18 cellular contexts compared by ENCODE assay signal in genomic region chr14:50026396-50026795, GRCh38.
DNase-seq lines count a peak whose midpoint lies in the region; ATAC-seq, FAIRE-seq and TF ChIP-seq lines count a peak whose summit lies in the region.
"Had no signal": no experiment of that assay in that cellular context is flagged by ENCODE, and none has a peak within 500 bp of the region (broad histone marks: within the 10 kb centered on the region; RNA-seq: fewer than 3 reads in every experiment).

No MANE protein-coding gene starts in this region.

- CTCF ChIA-PET in activated CD8-positive, alpha-beta T cell treated with anti-CD3 and anti-CD28 coated beads, Interleukin-2, amount 10 ng/mL, durations not matched to agents 7 days and 5 days (lab: Charles Lee), result interaction anchor here (1.4 to 2.1 kb wide), 2 partner anchors 12 to 23 kb away, joined by 3 to 8 read pairs; no protein-coding TSS in a partner anchor
- CTCF ChIA-PET in activated CD8-positive, alpha-beta T cell treated with anti-CD3 and anti-CD28 coated beads for 36 hours (lab: Charles Lee), result interaction anchor here (1.0 to 1.7 kb wide), 3 partner anchors 9 to 74 kb away, joined by 3 to 6 read pairs (median 4); no protein-coding TSS in a partner anchor

- no peaks in the 10 kb centered on the region for H3K27me3 Mint-ChIP-seq in activated CD8-positive, alpha-beta T cell treated with anti-CD3 and anti-CD28 coated beads, Interleukin-2, amount 10 ng/mL, durations not matched to agents 7 days and 5 days (ENCODE audit: low read depth)
- H3K27me3 Mint-ChIP-seq in activated CD8-positive, alpha-beta T cell treated with anti-CD3 and anti-CD28 coated beads for 36 hours, result no peaks in the 10 kb centered on the region
- H3K27me3 Mint-ChIP-seq: B cell; CD4-positive, CD25-positive, alpha-beta regulatory T cell had no signal

- H3K36me3 Mint-ChIP-seq in activated CD8-positive, alpha-beta T cell treated with anti-CD3 and anti-CD28 coated beads, Interleukin-2, amount 10 ng/mL, durations not matched to agents 7 days and 5 days (ENCODE audit: low read depth), result peaks cover 74% of the 10 kb centered on the region
- H3K36me3 Mint-ChIP-seq in activated CD8-positive, alpha-beta T cell treated with anti-CD3 and anti-CD28 coated beads for 36 hours (ENCODE audit: low read depth), result peaks cover 44% of the 10 kb centered on the region

- intact Hi-C loops in activated CD8-positive, alpha-beta T cell treated with anti-CD3 and anti-CD28 coated beads for 36 hours (cut with micrococcal nuclease), result no loop called here

- H3K4me3 Mint-ChIP-seq in activated CD8-positive, alpha-beta T cell treated with anti-CD3 and anti-CD28 coated beads, Interleukin-2, amount 10 ng/mL, durations not matched to agents 7 days and 5 days, result no peak overlapping the region
- no peak overlapping the region for H3K4me3 Mint-ChIP-seq in activated CD8-positive, alpha-beta T cell treated with anti-CD3 and anti-CD28 coated beads for 36 hours
- H3K4me3 Mint-ChIP-seq: B cell; CD4-positive, CD25-positive, alpha-beta regulatory T cell; CD8-positive, alpha-beta T cell; GM23338; H9 had no signal

- TF ChIP-seq CTCF in activated CD8-positive, alpha-beta T cell treated with anti-CD3 and anti-CD28 coated beads for 36 hours (IDR thresholded peaks at IDR 0.05), result no peak
- no peak for TF ChIP-seq CTCF in D721Med (IDR thresholded peaks at IDR 0.05; ENCODE audit: insufficient read depth, missing control alignments)

- ATAC-seq in activated CD8-positive, alpha-beta T cell treated with anti-CD3 and anti-CD28 coated beads, Interleukin-2, amount 10 ng/mL, durations not matched to agents 7 days and 5 days, result no peak
- ATAC-seq in activated CD8-positive, alpha-beta T cell treated with anti-CD3 and anti-CD28 coated beads for 36 hours, result no peak
- ATAC-seq: CD8-positive, alpha-beta T cell; GM12878; GM23338; HCT116 had no signal

- peaks cover 24% of the 10 kb centered on the region for H3K9me3 Mint-ChIP-seq in activated CD8-positive, alpha-beta T cell treated with anti-CD3 and anti-CD28 coated beads, Interleukin-2, amount 10 ng/mL, durations not matched to agents 7 days and 5 days (ENCODE audit: insufficient read depth)
- H3K9me3 Mint-ChIP-seq in activated CD8-positive, alpha-beta T cell treated with anti-CD3 and anti-CD28 coated beads for 36 hours, result peaks cover 11% of the 10 kb centered on the region
- H3K9me3 Mint-ChIP-seq: GM23338 had no signal

- POLR2A ChIA-PET in activated CD8-positive, alpha-beta T cell treated with anti-CD3 and anti-CD28 coated beads, Interleukin-2, amount 10 ng/mL, durations not matched to agents 7 days and 5 days (lab: Charles Lee), result interaction anchor here (0.6 kb wide), 1 partner anchor 14 kb away, joined by 3 read pairs; no protein-coding TSS in a partner anchor
- POLR2A ChIA-PET in activated CD8-positive, alpha-beta T cell treated with anti-CD3 and anti-CD28 coated beads for 36 hours (lab: Charles Lee), result interaction anchor here (1.1 to 3.5 kb wide), 5 partner anchors 11 to 56 kb away, joined by 3 to 24 read pairs (median 4); no protein-coding TSS in a partner anchor

- H3K4me1 Mint-ChIP-seq in activated CD8-positive, alpha-beta T cell treated with anti-CD3 and anti-CD28 coated beads, Interleukin-2, amount 10 ng/mL, durations not matched to agents 7 days and 5 days (ENCODE audit: low read depth), result peaks cover 19% of the 10 kb centered on the region
- H3K4me1 Mint-ChIP-seq in activated CD8-positive, alpha-beta T cell treated with anti-CD3 and anti-CD28 coated beads for 36 hours (ENCODE audit: low read depth), result peaks cover 22% of the 10 kb centered on the region
- H3K4me1 Mint-ChIP-seq: GM23338 had no signal

- FAIRE-seq in urothelium cell line (lab: Jason Lieb, UNC) (no peak), D721Med (lab: Jason Lieb, UNC) (no peak)
- FAIRE-seq: A204.1, GM12878 had no signal

- DNase-seq in activated CD8-positive, alpha-beta T cell treated with anti-CD3 and anti-CD28 coated beads, Interleukin-2, amount 10 ng/mL, durations not matched to agents 7 days and 5 days, result no peak
- DNase-seq in activated CD8-positive, alpha-beta T cell treated with anti-CD3 and anti-CD28 coated beads for 36 hours, result no peak
- peak; percentile 59 for DNase-seq in RPMI7951 (ENCODE audit: low read depth)
- peak; percentile 97 for DNase-seq in foreskin melanocyte
- no peak for DNase-seq in stimulated activated CD4-positive, alpha-beta T cell treated with anti-CD3 and anti-CD28 coated beads, Interleukin-15, amount 100 ng/mL, for 24 hours
- no peak for DNase-seq in urothelium cell line (ENCODE audit: low spot score)
- no peak for DNase-seq in D721Med (ENCODE audit: insufficient read length, low spot score)
- DNase-seq: Caco-2; CD4-positive, CD25-positive, alpha-beta regulatory T cell; CD8-positive, alpha-beta T cell; EL; GDM1; H9 had no signal

- H3K27ac Mint-ChIP-seq in activated CD8-positive, alpha-beta T cell treated with anti-CD3 and anti-CD28 coated beads, Interleukin-2, amount 10 ng/mL, durations not matched to agents 7 days and 5 days, result peak overlapping the region; percentile 16
- H3K27ac Mint-ChIP-seq in activated CD8-positive, alpha-beta T cell treated with anti-CD3 and anti-CD28 coated beads for 36 hours, result no peak overlapping the region
- H3K27ac Mint-ChIP-seq: B cell, GM23338, H9 had no signal

Comparison
In these comparisons a context has a peak if more than half of its experiments do, and no peak if none do; other contexts are left out.
1. DNase-seq: peak in RPMI7951 (single experiment) and foreskin melanocyte (single experiment); none in activated CD8-positive, alpha-beta T cell treated with anti-CD3 and anti-CD28 coated beads, Interleukin-2, amount 10 ng/mL, durations not matched to agents 7 days and 5 days (single experiment), activated CD8-positive, alpha-beta T cell treated with anti-CD3 and anti-CD28 coated beads for 36 hours (single experiment), stimulated activated CD4-positive, alpha-beta T cell treated with anti-CD3 and anti-CD28 coated beads, Interleukin-15, amount 100 ng/mL, for 24 hours (single experiment), urothelium cell line (single experiment) and D721Med (single experiment).